Comparison of ENCODE assay signal across 23 cellular contexts in genomic region chr7:33981221-33981620, GRCh38.
DNase-seq lines count a peak whose midpoint lies in the region; ATAC-seq and TF ChIP-seq lines count a peak whose summit lies in the region.
"Had no signal": no experiment of that assay in that cellular context is flagged by ENCODE, and none has a peak within 500 bp of the region (broad histone marks: within the 10 kb centered on the region; RNA-seq: fewer than 3 reads in every experiment).

No MANE protein-coding gene starts in this region.

- H3K36me3 ChIP-seq in RWPE2 (ENCODE audit: low read depth) (no peaks in the 10 kb centered on the region), smooth muscle cell (ENCODE audit: low read depth) (no peaks in the 10 kb centered on the region)
- no peaks in the 10 kb centered on the region for H3K36me3 ChIP-seq in CD4-positive, alpha-beta memory T cell (ENCODE audit: insufficient read depth, low read length)
- H3K36me3 ChIP-seq: neural progenitor cell, WERI-Rb-1 had no signal

- H3K9me3 ChIP-seq in RWPE2 (ENCODE audit: severe bottlenecking) (no peaks in the 10 kb centered on the region), smooth muscle cell (replicated peaks; ENCODE audit: low read depth) (no peaks in the 10 kb centered on the region)
- H3K9me3 ChIP-seq in CD4-positive, alpha-beta memory T cell (ENCODE audit: control insufficient read depth in 1 of 2, low read length in 2 of 2) = no peaks in the 10 kb centered on the region
- H3K9me3 ChIP-seq: psoas muscle had no signal

- no peak overlapping the region for H3K27ac Mint-ChIP-seq in CD4-positive, alpha-beta memory T cell
- H3K27ac Mint-ChIP-seq: activated CD4-positive, alpha-beta T cell treated with anti-CD3 and anti-CD28 coated beads, Interleukin-2, amount 10 ng/mL, durations not matched to agents 7 days and 5 days; activated CD8-positive, alpha-beta memory T cell treated with anti-CD3 and anti-CD28 coated beads, Interleukin-2, amount 10 ng/mL, durations not matched to agents 7 days and 5 days; activated naive CD4-positive, alpha-beta T cell treated with anti-CD3 and anti-CD28 coated beads, Interleukin-2, amount 50 U/mL, for 72 hours; activated T-helper 1 cell treated with anti-CD3 and anti-CD28 coated beads, Interleukin-12 subunit alpha, Interleukin-12 subunit beta, Interleukin-2, Interleukin-4 antibody, amounts not matched to agents 30 ng/mL and 10 ng/mL and 1 ng/mL, durations not matched to agents 14 hours and 24 hours and 36 hours; H9; neural progenitor cell had no signal

- no peak for ATAC-seq in RWPE2 (ENCODE audit: low read depth)
- ATAC-seq: activated CD8-positive, alpha-beta memory T cell treated with anti-CD3 and anti-CD28 coated beads, Interleukin-2, amount 10 ng/mL, durations not matched to agents 7 days and 5 days; activated naive CD4-positive, alpha-beta T cell treated with anti-CD3 and anti-CD28 coated beads, Interleukin-2, amount 50 U/mL, for 72 hours; K562; left ventricle myocardium superior had no signal

- H2AFZ ChIP-seq in smooth muscle cell (ENCODE audit: low read depth) = no peak overlapping the region
- H2AFZ ChIP-seq: neural progenitor cell had no signal

- H3K4me1 Mint-ChIP-seq in CD4-positive, alpha-beta memory T cell = no peaks in the 10 kb centered on the region
- H3K4me1 Mint-ChIP-seq: activated CD4-positive, alpha-beta T cell treated with anti-CD3 and anti-CD28 coated beads, Interleukin-2, amount 10 ng/mL, durations not matched to agents 7 days and 5 days; activated CD8-positive, alpha-beta memory T cell treated with anti-CD3 and anti-CD28 coated beads, Interleukin-2, amount 10 ng/mL, durations not matched to agents 7 days and 5 days; neural progenitor cell had no signal

- H3K27me3 ChIP-seq in RWPE2 (ENCODE audit: insufficient read depth, poor library complexity, severe bottlenecking) (no peaks in the 10 kb centered on the region), smooth muscle cell (ENCODE audit: low read depth) (no peaks in the 10 kb centered on the region)
- H3K27me3 ChIP-seq in CD4-positive, alpha-beta memory T cell (ENCODE audit: insufficient read depth, low read length) = no peaks in the 10 kb centered on the region
- H3K27me3 ChIP-seq: neural progenitor cell had no signal

- peak overlapping the region; percentile 74 for H3K9ac ChIP-seq in smooth muscle cell (ENCODE audit: low read depth)
- H3K9ac ChIP-seq: neural progenitor cell had no signal

- no peaks in the 10 kb centered on the region for H3K36me3 Mint-ChIP-seq in CD4-positive, alpha-beta memory T cell
- H3K36me3 Mint-ChIP-seq: activated CD8-positive, alpha-beta memory T cell treated with anti-CD3 and anti-CD28 coated beads, Interleukin-2, amount 10 ng/mL, durations not matched to agents 7 days and 5 days; activated naive CD4-positive, alpha-beta T cell treated with anti-CD3 and anti-CD28 coated beads, Interleukin-2, amount 50 U/mL, for 72 hours; neural progenitor cell had no signal

- DNase-seq in GM03348 (ENCODE audit: low spot score) = peak; percentile 27
- no peak for DNase-seq in RWPE2 (ENCODE audit: low spot score)
- peak; percentile 32 for DNase-seq in fibroblast of pulmonary artery (ENCODE audit: low read depth)
- no peak for DNase-seq in smooth muscle cell (lab: John Stamatoyannopoulos, UW; ENCODE audit: unreplicated experiment)
- DNase-seq in amniotic stem cell (lab: John Stamatoyannopoulos, UW) = no peak
- no peak for DNase-seq in cerebellar nuclear complex (lab: John Stamatoyannopoulos, UW)
- no peak for DNase-seq in CD4-positive, alpha-beta memory T cell
- DNase-seq: activated CD4-positive, alpha-beta T cell treated with anti-CD3 and anti-CD28 coated beads, Interleukin-2, amount 10 ng/mL, durations not matched to agents 7 days and 5 days; activated CD8-positive, alpha-beta memory T cell treated with anti-CD3 and anti-CD28 coated beads, Interleukin-2, amount 10 ng/mL, durations not matched to agents 7 days and 5 days; H9; left ventricle myocardium superior; NCI-H1436; NCI-H524 treated with DMSO at 0.1 percent for 48 hours; psoas muscle; stimulated activated CD4-positive, alpha-beta T cell treated with anti-CD3 and anti-CD28 coated beads, Interleukin-2, amount 100 ng/mL, for 48 hours; stimulated activated naive CD4-positive, alpha-beta T cell; WERI-Rb-1 had no signal

- TF ChIP-seq CTCF in RWPE2 (IDR thresholded peaks at IDR 0.05; ENCODE audit: poor library complexity, severe bottlenecking) = no peak
- TF ChIP-seq CTCF in fibroblast of pulmonary artery (IDR thresholded peaks at IDR 0.05; ENCODE audit: low read length, missing control alignments) = no peak
- no peak for TF ChIP-seq CTCF in smooth muscle cell (IDR thresholded peaks at IDR 0.05; ENCODE audit: borderline replicate concordance, insufficient read depth, poor library complexity, severe bottlenecking)

- no peak overlapping the region for H3K4me3 ChIP-seq in RWPE2 (ENCODE audit: severe bottlenecking)
- no peak overlapping the region for H3K4me3 ChIP-seq in fibroblast of pulmonary artery (replicated peaks; ENCODE audit: low read depth, low read length)
- H3K4me3 ChIP-seq in smooth muscle cell = no peak overlapping the region
- no peak overlapping the region for H3K4me3 ChIP-seq in CD4-positive, alpha-beta memory T cell (ENCODE audit: low read length in 2 of 2)
- H3K4me3 ChIP-seq: coronary artery, K562, neural progenitor cell, psoas muscle, skin epidermis had no signal

- peak overlapping the region; percentile 95 for H3K27ac ChIP-seq in RWPE2 (ENCODE audit: poor library complexity, severe bottlenecking)
- peak overlapping the region; percentile 89 for H3K27ac ChIP-seq in smooth muscle cell (ENCODE audit: low read depth)
- H3K27ac ChIP-seq in CD4-positive, alpha-beta memory T cell (ENCODE audit: low read depth, low read length) = no peak overlapping the region
- H3K27ac ChIP-seq: coronary artery, neural progenitor cell, psoas muscle, WERI-Rb-1 had no signal

- H3K9me3 Mint-ChIP-seq in CD4-positive, alpha-beta memory T cell = no peaks in the 10 kb centered on the region
- H3K9me3 Mint-ChIP-seq: activated CD4-positive, alpha-beta T cell treated with anti-CD3 and anti-CD28 coated beads, Interleukin-2, amount 10 ng/mL, durations not matched to agents 7 days and 5 days; activated T-helper 1 cell treated with anti-CD3 and anti-CD28 coated beads, Interleukin-12 subunit alpha, Interleukin-12 subunit beta, Interleukin-2, Interleukin-4 antibody, amounts not matched to agents 30 ng/mL and 10 ng/mL and 1 ng/mL, durations not matched to agents 14 hours and 24 hours and 36 hours; H9; neural progenitor cell had no signal

- POLR2A ChIA-PET in CD4-positive, alpha-beta memory T cell (lab: Charles Lee; ENCODE audit: partially characterized antibody) = no interaction called here

- CTCF ChIA-PET in CD4-positive, alpha-beta memory T cell (lab: Charles Lee; ENCODE audit: partially characterized antibody) = no interaction called here

- no peaks in the 10 kb centered on the region for H4K20me1 ChIP-seq in smooth muscle cell (ENCODE audit: low read depth)

- H3K79me2 ChIP-seq in smooth muscle cell (ENCODE audit: low read depth) = no peaks in the 10 kb centered on the region

- H3K27me3 Mint-ChIP-seq in CD4-positive, alpha-beta memory T cell = no peaks in the 10 kb centered on the region
- H3K27me3 Mint-ChIP-seq: activated CD4-positive, alpha-beta T cell treated with anti-CD3 and anti-CD28 coated beads, Interleukin-2, amount 10 ng/mL, durations not matched to agents 7 days and 5 days; activated CD8-positive, alpha-beta memory T cell treated with anti-CD3 and anti-CD28 coated beads, Interleukin-2, amount 10 ng/mL, durations not matched to agents 7 days and 5 days had no signal

- WGBS in smooth muscle cell (ENCODE audit: low lambda C conversion rate) = 61% methylated on average over 3 of the region's 3 CpGs

- H3K4me3 Mint-ChIP-seq in CD4-positive, alpha-beta memory T cell = no peak overlapping the region
- H3K4me3 Mint-ChIP-seq: activated CD4-positive, alpha-beta T cell treated with anti-CD3 and anti-CD28 coated beads, Interleukin-2, amount 10 ng/mL, durations not matched to agents 7 days and 5 days; activated CD8-positive, alpha-beta memory T cell treated with anti-CD3 and anti-CD28 coated beads, Interleukin-2, amount 10 ng/mL, durations not matched to agents 7 days and 5 days; activated T-helper 1 cell treated with anti-CD3 and anti-CD28 coated beads, Interleukin-12 subunit alpha, Interleukin-12 subunit beta, Interleukin-2, Interleukin-4 antibody, amounts not matched to agents 30 ng/mL and 10 ng/mL and 1 ng/mL, durations not matched to agents 14 hours and 24 hours and 36 hours; H9; neural progenitor cell had no signal

- H3K4me1 ChIP-seq in RWPE2 (ENCODE audit: insufficient read depth, poor library complexity, severe bottlenecking) (peaks cover 23% of the 10 kb centered on the region), smooth muscle cell (ENCODE audit: low read depth) (peaks cover 12% of the 10 kb centered on the region)
- H3K4me1 ChIP-seq in CD4-positive, alpha-beta memory T cell (ENCODE audit: insufficient read depth, low read length) = no peaks in the 10 kb centered on the region
- H3K4me1 ChIP-seq: neural progenitor cell, psoas muscle had no signal

- intact Hi-C loops in CD4-positive, alpha-beta memory T cell (cut with micrococcal nuclease) = no loop called here

- H3F3A ChIP-seq in smooth muscle cell (ENCODE audit: low read depth) = peaks cover 16% of the 10 kb centered on the region

- peak overlapping the region; percentile 38 for H3K4me2 ChIP-seq in smooth muscle cell
- H3K4me2 ChIP-seq: neural progenitor cell had no signal

Comparison
In these comparisons a context has a peak if more than half of its experiments do, and no peak if none do; other contexts are left out.
1. DNase-seq: peak in GM03348 (single experiment) and fibroblast of pulmonary artery (single experiment); none in RWPE2 (single experiment), smooth muscle cell (single experiment), amniotic stem cell (single experiment), cerebellar nuclear complex (0 of 2) and CD4-positive, alpha-beta memory T cell (0 of 5).